Comparison of ENCODE assay signal across 6 cellular contexts in the genomic region with DNA sequence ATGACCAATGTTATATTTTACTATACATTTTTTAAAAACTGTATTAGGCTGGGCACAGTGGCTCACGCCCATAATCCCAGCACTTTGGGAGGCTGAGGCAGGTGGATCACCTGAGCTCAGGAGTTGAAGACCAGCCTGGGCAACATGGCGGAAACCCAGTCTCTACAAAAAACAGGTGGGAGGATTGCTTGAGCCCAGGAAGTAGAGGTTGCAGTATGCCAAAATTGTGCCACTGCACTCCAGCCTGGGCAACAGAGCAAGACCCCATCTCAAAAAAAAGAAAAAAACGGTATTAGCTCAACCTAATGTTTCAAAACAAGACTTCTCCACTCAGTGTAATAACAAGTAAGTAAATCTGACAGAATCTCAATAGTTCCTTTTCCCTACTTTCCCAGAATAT. TPM values are rescaled to one million over a fixed set of nuclear protein-coding genes. Genes with fewer than 3 reads are reported as not detected.
DNase-seq lines count a peak whose midpoint lies in the region; ATAC-seq, FAIRE-seq and TF ChIP-seq lines count a peak whose summit lies in the region.
"Not testable (repeated sequence)": the region's sequence is repeated elsewhere in the genome, so short reads cannot be mapped to it uniquely, and the experiment has no call there.

No MANE protein-coding gene starts in this region.

- not testable (repeated sequence) for H3K4me3 ChIP-seq in subcutaneous abdominal adipose tissue (ENCODE audit: low read depth in 1 of 5, low read length in 5 of 5)

- peak overlapping the region; percentile 71 for H3K27ac ChIP-seq in subcutaneous abdominal adipose tissue (ENCODE audit: low read depth, low read length)

- H3K27me3 Mint-ChIP-seq in T-helper 17 cell; activated CD4-positive, alpha-beta T cell treated with anti-CD3 and anti-CD28 coated beads for 36 hours; activated naive CD8-positive, alpha-beta T cell treated with anti-CD3 and anti-CD28 coated beads for 36 hours; endothelial cell (ENCODE audit: unreplicated experiment): not testable (repeated sequence)

- H3K36me3 Mint-ChIP-seq in T-helper 17 cell (ENCODE audit: low read depth) (peaks cover 15% of the 10 kb centered on the region), endothelial cell (ENCODE audit: low read depth, unreplicated experiment) (peaks cover 25% of the 10 kb centered on the region)
- peaks cover 69% of the 10 kb centered on the region for H3K36me3 Mint-ChIP-seq in activated CD4-positive, alpha-beta T cell treated with anti-CD3 and anti-CD28 coated beads for 36 hours (ENCODE audit: low read depth)
- H3K36me3 Mint-ChIP-seq in activated naive CD8-positive, alpha-beta T cell treated with anti-CD3 and anti-CD28 coated beads for 36 hours: peaks cover 43% of the 10 kb centered on the region

- H3K4me3 Mint-ChIP-seq in T-helper 17 cell; activated CD4-positive, alpha-beta T cell treated with anti-CD3 and anti-CD28 coated beads for 36 hours; activated naive CD8-positive, alpha-beta T cell treated with anti-CD3 and anti-CD28 coated beads for 36 hours; endothelial cell (ENCODE audit: unreplicated experiment): not testable (repeated sequence)

- TF ChIP-seq CTCF in endothelial cell (IDR thresholded peaks at IDR 0.05; ENCODE audit: unreplicated experiment): not testable (repeated sequence)

- H3K9ac ChIP-seq in subcutaneous abdominal adipose tissue (ENCODE audit: low read length in 5 of 5): not testable (repeated sequence)

- H3K4me1 ChIP-seq in subcutaneous abdominal adipose tissue (ENCODE audit: control insufficient read depth in 5 of 5, insufficient read depth in 5 of 5, low read length in 5 of 5): peaks cover 0 to 61% (median 40%) of the 10 kb centered on the region in 5 donors

- H3K27ac Mint-ChIP-seq in T-helper 17 cell: peak overlapping the region; percentile 11
- H3K27ac Mint-ChIP-seq in activated CD4-positive, alpha-beta T cell treated with anti-CD3 and anti-CD28 coated beads for 36 hours: peak overlapping the region; percentile 56
- peak overlapping the region; percentile 23 for H3K27ac Mint-ChIP-seq in activated naive CD8-positive, alpha-beta T cell treated with anti-CD3 and anti-CD28 coated beads for 36 hours
- H3K27ac Mint-ChIP-seq in endothelial cell (ENCODE audit: unreplicated experiment): peak overlapping the region; percentile 27

- H3K4me1 Mint-ChIP-seq in T-helper 17 cell: peaks cover 40% of the 10 kb centered on the region
- H3K4me1 Mint-ChIP-seq in activated CD4-positive, alpha-beta T cell treated with anti-CD3 and anti-CD28 coated beads for 36 hours: peaks cover 56% of the 10 kb centered on the region
- H3K4me1 Mint-ChIP-seq in activated naive CD8-positive, alpha-beta T cell treated with anti-CD3 and anti-CD28 coated beads for 36 hours: peaks cover 47% of the 10 kb centered on the region
- peaks cover 23% of the 10 kb centered on the region for H3K4me1 Mint-ChIP-seq in endothelial cell (ENCODE audit: unreplicated experiment)

- not testable (repeated sequence) for H3K9me3 Mint-ChIP-seq in activated CD4-positive, alpha-beta T cell treated with anti-CD3 and anti-CD28 coated beads for 36 hours (ENCODE audit: low read depth); activated naive CD8-positive, alpha-beta T cell treated with anti-CD3 and anti-CD28 coated beads for 36 hours; endothelial cell (ENCODE audit: unreplicated experiment)

- intact Hi-C loops in activated CD4-positive, alpha-beta T cell treated with anti-CD3 and anti-CD28 coated beads for 36 hours (cut with DNase I, micrococcal nuclease): not testable (repeated sequence)

- not testable (repeated sequence) for H3K27me3 ChIP-seq in subcutaneous abdominal adipose tissue (ENCODE audit: control insufficient read depth in 5 of 5, insufficient read depth in 4 of 5, low read length in 5 of 5)

- H3K36me3 ChIP-seq in subcutaneous abdominal adipose tissue (ENCODE audit: control insufficient read depth in 5 of 5, insufficient read depth in 5 of 5, low read length in 5 of 5): peaks cover 30 to 58% (median 40%) of the 10 kb centered on the region in 5 donors

- POLR2A ChIA-PET in activated CD4-positive, alpha-beta T cell treated with anti-CD3 and anti-CD28 coated beads for 36 hours (lab: Charles Lee): not testable (repeated sequence)

- peak; percentile 53 for FAIRE-seq in H54 (lab: Jason Lieb, UNC)

- DNase-seq in H54 (ENCODE audit: insufficient read length, low spot score); T-helper 17 cell; activated CD4-positive, alpha-beta T cell treated with anti-CD3 and anti-CD28 coated beads for 36 hours; activated naive CD8-positive, alpha-beta T cell treated with anti-CD3 and anti-CD28 coated beads for 36 hours; endothelial cell (ENCODE audit: low spot score): not testable (repeated sequence)

- TF ChIP-seq POLR2A in H54 (IDR thresholded peaks at IDR 0.05; ENCODE audit: low read depth, low read length): not testable (repeated sequence)

- CTCF ChIA-PET in activated CD4-positive, alpha-beta T cell treated with anti-CD3 and anti-CD28 coated beads for 36 hours (lab: Charles Lee): interaction anchor here (0.6 to 2.8 kb wide), 3 partner anchors 10 to 63 kb away, joined by 3 to 17 read pairs (median 5); a partner anchor contains a TSS

- ATAC-seq in T-helper 17 cell; activated CD4-positive, alpha-beta T cell treated with anti-CD3 and anti-CD28 coated beads for 36 hours: not testable (repeated sequence)

- H3K9me3 ChIP-seq in T-helper 17 cell (ENCODE audit: control insufficient read depth, low read length, poor library complexity, severe bottlenecking); subcutaneous abdominal adipose tissue (ENCODE audit: control insufficient read depth in 5 of 5, low read length in 5 of 5): not testable (repeated sequence)

RNA-seq across cellular contexts. Expression of a gene that starts 10.9 kb away (rescaled TPM):
- 100 to 1,000 TPM; 131 to 132 TPM for total RNA-seq in T-helper 17 cell
- 100 to 1,000 TPM in 1 of 2 experiments, 10 to 100 TPM in 1; 89.4 to 107 TPM for total RNA-seq in activated CD4-positive, alpha-beta T cell treated with anti-CD3 and anti-CD28 coated beads for 36 hours
- total RNA-seq in activated naive CD8-positive, alpha-beta T cell treated with anti-CD3 and anti-CD28 coated beads for 36 hours: 100 to 1,000 TPM; 129 to 134 TPM
- total RNA-seq in endothelial cell (ENCODE audit: unreplicated experiment): 146 TPM

RNA-seq across cellular contexts. Expression of a gene that starts 12.9 kb away (rescaled TPM):
- total RNA-seq in T-helper 17 cell (10 to 100 TPM; 14.2 to 14.9 TPM), endothelial cell (ENCODE audit: unreplicated experiment) (6.7 TPM)
- 10 to 100 TPM; 11.5 to 14.9 TPM for total RNA-seq in activated CD4-positive, alpha-beta T cell treated with anti-CD3 and anti-CD28 coated beads for 36 hours
- 10 to 100 TPM; 15.8 to 15.9 TPM for total RNA-seq in activated naive CD8-positive, alpha-beta T cell treated with anti-CD3 and anti-CD28 coated beads for 36 hours

RNA-seq across cellular contexts. Expression of a gene that starts 26.7 kb away (rescaled TPM):
- total RNA-seq in T-helper 17 cell (1 to 10 TPM; 2.1 to 3.0 TPM), endothelial cell (ENCODE audit: unreplicated experiment) (1.7 TPM)
- total RNA-seq in activated CD4-positive, alpha-beta T cell treated with anti-CD3 and anti-CD28 coated beads for 36 hours: 1 to 10 TPM; 4.6 to 5.2 TPM
- 10 to 100 TPM in 1 of 2 experiments, 1 to 10 TPM in 1; 9.6 to 10.4 TPM for total RNA-seq in activated naive CD8-positive, alpha-beta T cell treated with anti-CD3 and anti-CD28 coated beads for 36 hours
